23 cellular contexts compared by ENCODE assay signal in genomic region chr11:133047036-133047800, GRCh38.
DNase-seq lines count a peak whose midpoint lies in the region; ATAC-seq and TF ChIP-seq lines count a peak whose summit lies in the region.
"Had no signal": no experiment of that assay in that cellular context is flagged by ENCODE, and none has a peak within 500 bp of the region (broad histone marks: within the 10 kb centered on the region; RNA-seq: fewer than 3 reads in every experiment).

No MANE protein-coding gene starts in this region.

- CTCF ChIA-PET in GM10248 (lab: Yijun Ruan, JAX): no interaction called here

- peak overlapping the region; percentile 58 for H3K4me3 Mint-ChIP-seq in type B pancreatic cell
- H3K4me3 Mint-ChIP-seq: CD8-positive, alpha-beta memory T cell had no signal

- no peak overlapping the region for H3K27ac Mint-ChIP-seq in type B pancreatic cell
- H3K27ac Mint-ChIP-seq: CD8-positive, alpha-beta memory T cell had no signal

- TF ChIP-seq CTCF in type B pancreatic cell (conservative IDR thresholded peaks at IDR 0.05) (no peak), GM10248 (IDR thresholded peaks at IDR 0.05; ENCODE audit: control extremely low read depth, extremely low read depth, low read depth, missing control alignments) (no peak), GM10266 (IDR thresholded peaks at IDR 0.05; ENCODE audit: control insufficient read depth, insufficient read depth, low read depth, missing control alignments) (no peak)

- POLR2A ChIA-PET in GM10248 (lab: Yijun Ruan, JAX): no interaction called here

- DNase-seq in EH (ENCODE audit: low read depth): peak; percentile 14
- DNase-seq in head of caudate nucleus: peak in 26 of 42 donors; percentile 11 to 68 (median 38)
- peak; percentile 9 for DNase-seq in midbrain (lab: John Stamatoyannopoulos, UW)
- no peak for DNase-seq in type B pancreatic cell (ENCODE audit: extremely low spot score, unreplicated experiment)
- no peak for DNase-seq in GM10248 (ENCODE audit: extremely low spot score)
- DNase-seq in GM10266 (ENCODE audit: extremely low spot score): no peak
- DNase-seq: Calu3; CD8-positive, alpha-beta memory T cell; DMS153; GDM1; KBM-7; MM.1S; NCI-H1048; NCI-H1417 treated with DMSO at 0.1 percent for 48 hours; NCI-H187; NCI-H2107; NCI-H2227 treated with DMSO at 0.1 percent for 48 hours; NCI-H510A; NCI-H748 treated with DMSO at 0.1 percent for 48 hours; PC-9; RPMI8226; SHP77 had no signal

- H3K27me3 Mint-ChIP-seq in type B pancreatic cell: peaks cover 88% of the 10 kb centered on the region

- H3K36me3 Mint-ChIP-seq in type B pancreatic cell: no peaks in the 10 kb centered on the region
- H3K36me3 Mint-ChIP-seq: CD8-positive, alpha-beta memory T cell had no signal

- intact Hi-C loops in head of caudate nucleus (cut with DNase I): no loop called here

- peaks cover 28% of the 10 kb centered on the region for H3K4me1 Mint-ChIP-seq in type B pancreatic cell (ENCODE audit: unreplicated experiment)
- H3K4me1 Mint-ChIP-seq: CD8-positive, alpha-beta memory T cell had no signal

- H3K9me3 Mint-ChIP-seq in type B pancreatic cell: no peaks in the 10 kb centered on the region

- no peak for ATAC-seq in GM18870 (IDR thresholded peaks at IDR 0.05; ENCODE audit: unreplicated experiment)

Comparison
In these comparisons a context has a peak if more than half of its experiments do, and no peak if none do; other contexts are left out.
1. DNase-seq: peak in EH (single experiment), head of caudate nucleus (26 of 42) and midbrain (single experiment); none in type B pancreatic cell (single experiment), GM10248 (single experiment) and GM10266 (single experiment).